35 cellular contexts compared by ENCODE assay signal in the genomic region with DNA sequence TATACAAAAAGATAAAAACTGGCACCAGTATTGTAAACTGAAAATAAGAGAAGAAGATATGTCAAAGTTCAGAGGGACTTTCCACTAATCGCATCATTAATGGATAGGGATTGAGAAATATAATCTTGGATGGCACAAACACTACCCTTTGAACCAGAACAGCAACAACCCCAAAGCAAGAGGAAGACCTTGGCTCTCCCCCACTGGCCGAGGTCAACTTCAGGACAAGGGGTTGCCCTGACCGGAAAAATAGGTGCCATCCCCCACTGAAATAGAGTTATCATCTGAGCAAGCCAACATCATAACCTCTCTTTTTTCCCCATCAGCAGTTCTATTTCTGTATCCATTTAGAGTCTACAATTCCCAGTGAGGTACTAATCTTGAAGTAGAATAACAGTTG.
A peak's percentile ranks its signal among the peaks of the same experiment; 100 is the strongest.
DNase-seq lines count a peak whose midpoint lies in the region; ATAC-seq, FAIRE-seq and TF ChIP-seq lines count a peak whose summit lies in the region.
"Had no signal": no experiment of that assay in that cellular context is flagged by ENCODE, and none has a peak within 500 bp of the region (broad histone marks: within the 10 kb centered on the region; RNA-seq: fewer than 3 reads in every experiment).

No MANE protein-coding gene starts in this region.

- TF ChIP-seq CTCF in liver (IDR thresholded peaks at IDR 0.05; ENCODE audit: low read depth, low read length, missing input control) (no peak), HepG2 (CRISPR knock-in tag; IDR thresholded peaks at IDR 0.05) (no peak), right lobe of liver (IDR thresholded peaks at IDR 0.05) (no peak)

- H3K9me3 ChIP-seq in liver (ENCODE audit: control insufficient read depth in 4 of 4, low read length in 3 of 4) (no peaks in the 10 kb centered on the region), HepG2 (ENCODE audit: low read length) (no peaks in the 10 kb centered on the region), GM23248 (ENCODE audit: low read depth) (no peaks in the 10 kb centered on the region), right lobe of liver (no peaks in the 10 kb centered on the region)
- H3K9me3 ChIP-seq: A549, BE2C, BLaER1, Caco-2 had no signal

- no peak for TF ChIP-seq EP300 in HepG2 (IDR thresholded peaks at IDR 0.05; ENCODE audit: low read depth in 2 of 2, low read length in 2 of 2)
- no peak for TF ChIP-seq EP300 in HepG2 (CRISPR knock-in tag; IDR thresholded peaks at IDR 0.05; ENCODE audit: borderline replicate concordance)

- H3K27ac ChIP-seq in liver (ENCODE audit: low read depth in 1 of 2, low read length in 2 of 2) (peak overlapping the region; percentile 91 to 94), HepG2 (ENCODE audit: extremely low read length, insufficient read depth, low read length) (no peak overlapping the region), GM23248 (no peak overlapping the region), right lobe of liver (peak overlapping the region; percentile 88 to 98 (median 98))
- H3K27ac ChIP-seq: 22Rv1; A549; BLaER1; BLaER1 treated with 17β-estradiol and CSF1 and Interleukin-3, amounts not matched to agents 10 nM and 100 nM; C4-2B had no signal

- TF ChIP-seq POLR2A in HepG2 (IDR thresholded peaks at IDR 0.05; ENCODE audit: insufficient read depth in 1 of 2, low read depth in 2 of 2, low read length in 2 of 2) (no peak), right lobe of liver (IDR thresholded peaks at IDR 0.05) (no peak)

- H4K20me1 ChIP-seq in HepG2 (ENCODE audit: insufficient read depth, low read length) (no peaks in the 10 kb centered on the region), GM23248 (ENCODE audit: insufficient read depth) (no peaks in the 10 kb centered on the region)
- H4K20me1 ChIP-seq: BLaER1; BLaER1 treated with 17β-estradiol and CSF1 and Interleukin-3, amounts not matched to agents 10 nM and 100 nM had no signal

- CTCF ChIA-PET in HepG2 (lab: Yijun Ruan, JAX; ENCODE audit: low intra/inter-chr PET ratio, low total read pairs), result no interaction called here

- 41% methylated on average over 3 of the region's 3 CpGs for WGBS in liver
- WGBS in HepG2 (ENCODE audit: low lambda C conversion rate), result 29% methylated on average over 3 of the region's 3 CpGs
- 64% methylated on average over 3 of the region's 3 CpGs for WGBS in GM23248 (ENCODE audit: low coverage in 1 of 2, low lambda C conversion rate in 2 of 2, missing lambda C conversion rate in 2 of 2), 2 experiments
- 17% methylated on average over 3 of the region's 3 CpGs for WGBS in right lobe of liver (ENCODE audit: insufficient coverage, low coverage, low lambda C conversion rate, missing lambda C conversion rate)

- POLR2A ChIA-PET in HepG2 (lab: Yijun Ruan, JAX), result no interaction called here

- no peaks in the 10 kb centered on the region for H3K9me2 ChIP-seq in GM23248 (ENCODE audit: insufficient read depth)

- H3K9ac ChIP-seq in liver (ENCODE audit: low read depth in 1 of 2, low read length in 2 of 2) (no peak overlapping the region), HepG2 (ENCODE audit: insufficient read depth, low read depth, low read length) (no peak overlapping the region), GM23248 (no peak overlapping the region)
- H3K9ac ChIP-seq: BLaER1; BLaER1 treated with 17β-estradiol and CSF1 and Interleukin-3, amounts not matched to agents 10 nM and 100 nM had no signal

- TF ChIP-seq RAD21 in liver (IDR thresholded peaks at IDR 0.05) (peak; percentile 24 to 61), HepG2 (CRISPR knock-in tag; IDR thresholded peaks at IDR 0.05) (no peak)

- H2AFZ ChIP-seq in HepG2 (ENCODE audit: low read length), result no peak overlapping the region
- 0 out of 2 replicates have a peak overlapping the region, but pooled peaks have one; percentile 11 for H2AFZ ChIP-seq in GM23248

- ATAC-seq in HepG2 (no peak), left lobe of liver (peak; percentile 86), right lobe of liver (peak; percentile 83 to 95 (median 90))
- ATAC-seq: A549; CD8-positive, alpha-beta T cell had no signal

- DNase-seq in HepG2 (ENCODE audit: low spot score), result no peak
- no peak for DNase-seq in GM23248
- DNase-seq in left lobe of liver (ENCODE audit: low spot score), result peak; percentile 87
- peak; percentile 72 to 89 (median 85) for DNase-seq in right lobe of liver
- no peak for DNase-seq in stimulated activated CD4-positive, alpha-beta T cell treated with anti-CD3 and anti-CD28 coated beads, Interleukin-4, amount 100 ng/mL, for 24 hours
- no peak for DNase-seq in KG1 (lab: John Stamatoyannopoulos, UW)
- DNase-seq in HUDEP-2 (lab: John Stamatoyannopoulos, UW; ENCODE audit: unreplicated experiment in 76 of 76), result no peak
- DNase-seq: 8988T; ACHN; AML-193; BE2C; C1 segment of cervical spinal cord; Caco-2; Calu3; CD4-positive, alpha-beta memory T cell; CD4-positive, alpha-beta T cell; CD4-positive, CD25-positive, alpha-beta regulatory T cell; CD8-positive, alpha-beta memory T cell; CD8-positive, alpha-beta T cell; COR-L47; DMS 273 treated with DMSO at 0.1 percent for 48 hours; DMS153; DMS53; DMS79; DMS79 treated with DMSO at 0.1 percent for 48 hours; DND-41; EL had no signal

- no peaks in the 10 kb centered on the region for H3K27me3 ChIP-seq in liver (ENCODE audit: control insufficient read depth in 4 of 4, insufficient read depth in 4 of 4, low read length in 3 of 4)
- peaks cover 0 to 2% of the 10 kb centered on the region in 2 experiments; a peak in 1 of 5 replicates for H3K27me3 ChIP-seq in HepG2 (ENCODE audit: control insufficient read depth in 1 of 2, insufficient read depth in 2 of 2, low read length in 2 of 2)
- H3K27me3 ChIP-seq in GM23248 (replicated peaks; ENCODE audit: insufficient read depth), result no peaks in the 10 kb centered on the region
- H3K27me3 ChIP-seq in right lobe of liver, result no peaks in the 10 kb centered on the region
- H3K27me3 ChIP-seq: BE2C; BLaER1; BLaER1 treated with 17β-estradiol and CSF1 and Interleukin-3, amounts not matched to agents 10 nM and 100 nM had no signal

- H3K79me2 ChIP-seq in HepG2 (ENCODE audit: insufficient read depth, low read length) (no peaks in the 10 kb centered on the region), GM23248 (ENCODE audit: insufficient read depth) (no peaks in the 10 kb centered on the region)

- H3K4me3 ChIP-seq in liver (ENCODE audit: low read depth in 1 of 3, low read length in 3 of 3), result no peak overlapping the region
- no peak overlapping the region for H3K4me3 ChIP-seq in HepG2 (replicated peaks in 1 of 3; ENCODE audit: insufficient read depth in 1 of 3, low read depth in 2 of 3, low read length in 3 of 3)
- H3K4me3 ChIP-seq in GM23248, result no peak overlapping the region
- H3K4me3 ChIP-seq in right lobe of liver, result no peak overlapping the region
- H3K4me3 ChIP-seq: A549; BLaER1; BLaER1 treated with 17β-estradiol and CSF1 and Interleukin-3, amounts not matched to agents 10 nM and 100 nM had no signal

- H3F3A ChIP-seq in GM23248 (ENCODE audit: insufficient read depth), result no peaks in the 10 kb centered on the region

- no peak overlapping the region for H3K4me2 ChIP-seq in HepG2 (ENCODE audit: low read depth, low read length)
- no peak overlapping the region for H3K4me2 ChIP-seq in GM23248 (ENCODE audit: unreplicated experiment)
- H3K4me2 ChIP-seq: A549; BLaER1; BLaER1 treated with 17β-estradiol and CSF1 and Interleukin-3, amounts not matched to agents 10 nM and 100 nM had no signal

- intact Hi-C loops in HepG2 (cut with micrococcal nuclease; ENCODE audit: unreplicated experiment), result no loop called here
- intact Hi-C loops in right lobe of liver (cut with DNase I), result no loop called here

- H3K36me3 ChIP-seq in liver (ENCODE audit: control insufficient read depth in 4 of 4, insufficient read depth in 3 of 4, low read depth in 1 of 4, low read length in 3 of 4) (no peaks in the 10 kb centered on the region), HepG2 (replicated peaks in 1 of 2; ENCODE audit: control insufficient read depth in 1 of 2, insufficient read depth in 2 of 2, low read length in 2 of 2) (no peaks in the 10 kb centered on the region), GM23248 (ENCODE audit: low read depth) (no peaks in the 10 kb centered on the region), right lobe of liver (no peaks in the 10 kb centered on the region)
- H3K36me3 ChIP-seq: BE2C; BLaER1; BLaER1 treated with 17β-estradiol and CSF1 and Interleukin-3, amounts not matched to agents 10 nM and 100 nM had no signal

- no peak for FAIRE-seq in HepG2 (lab: Jason Lieb, UNC)
- FAIRE-seq: A204.1, A549, D721Med had no signal

- no TSS peak for BruUV-seq in HepG2 (replicated peaks; lab: Mats Ljungman, UMichigan)

- H3K4me1 ChIP-seq in liver (ENCODE audit: control insufficient read depth in 4 of 4, insufficient read depth in 4 of 4, low read length in 3 of 4), result peaks cover 0 to 36% (median 10%) of the 10 kb centered on the region in 4 donors
- no peaks in the 10 kb centered on the region for H3K4me1 ChIP-seq in HepG2 (ENCODE audit: insufficient read depth, low read length)
- no peaks in the 10 kb centered on the region for H3K4me1 ChIP-seq in GM23248 (ENCODE audit: insufficient read depth)
- H3K4me1 ChIP-seq in right lobe of liver, result peaks cover 0 to 36% (median 16%) of the 10 kb centered on the region in 4 donors
- H3K4me1 ChIP-seq: A549; BE2C; BLaER1; BLaER1 treated with 17β-estradiol and CSF1 and Interleukin-3, amounts not matched to agents 10 nM and 100 nM; Caco-2 had no signal

- in situ Hi-C loops in HepG2 (cut with HindIII; ENCODE audit: extremely low pct_ligation_motif_present, low pct_unique_long_range_greater_than_20kb), result no loop called here
- in situ Hi-C loops in GM23248 (cut with MboI), result no loop called here

TF ChIP-seq in liver, 16 proteins besides CTCF, POLR2A, EP300 and RAD21 (continues in another document):
- TF ChIP-seq SP1 (IDR thresholded peaks at IDR 0.05) (peak; percentile 97), YY1 (IDR thresholded peaks at IDR 0.05) (peak; percentile 78)

TF ChIP-seq in HepG2, 621 proteins besides CTCF, POLR2A, EP300 and RAD21 (continues in another document):
- TF ChIP-seq SUZ12 (IDR thresholded peaks at IDR 0.05; ENCODE audit: low read depth, low read length), result no peak

Comparison
In these comparisons a context has a peak if more than half of its experiments do, and no peak if none do; other contexts are left out.
1. H3K27ac ChIP-seq: peak in liver (2 of 2) and right lobe of liver (3 of 3); none in HepG2 (single experiment) and GM23248 (single experiment).
2. DNase-seq: peak in left lobe of liver (single experiment) and right lobe of liver (3 of 3); none in HepG2 (single experiment), GM23248 (single experiment), stimulated activated CD4-positive, alpha-beta T cell treated with anti-CD3 and anti-CD28 coated beads, Interleukin-4, amount 100 ng/mL, for 24 hours (single experiment), KG1 (single experiment) and HUDEP-2 (0 of 76).